In genomic region chr10:3197354-3198003, GRCh38 we compare ENCODE assay signal across 8 cellular contexts. TPM values are rescaled to one million over a fixed set of nuclear protein-coding genes. Genes with fewer than 3 reads are reported as not detected.
DNase-seq lines count a peak whose midpoint lies in the region; ATAC-seq lines count a peak whose summit lies in the region.

No MANE protein-coding gene starts in this region.

- H4K91ac ChIP-seq in mesenchymal stem cell (ENCODE audit: low read length), result no peak overlapping the region

- H3K14ac ChIP-seq in mesenchymal stem cell (ENCODE audit: low read length in 2 of 2), result no peak overlapping the region

- no peaks in the 10 kb centered on the region for H3K79me1 ChIP-seq in mesenchymal stem cell (replicated peaks; ENCODE audit: low read length, poor library complexity, severe bottlenecking)

- H3K4me1 ChIP-seq in duodenal mucosa (ENCODE audit: control insufficient read depth in 1 of 2, insufficient read depth in 2 of 2, low read length in 2 of 2), result peaks cover 0 to 11% of the 10 kb centered on the region in 2 donors
- peaks cover 23% of the 10 kb centered on the region for H3K4me1 ChIP-seq in mesenchymal stem cell (ENCODE audit: control insufficient read depth, insufficient read depth, low read depth, low read length)

- H2BK120ac ChIP-seq in mesenchymal stem cell (ENCODE audit: low read depth, low read length), result no peak overlapping the region

- DNase-seq in A172 (ENCODE audit: low spot score), result peak; percentile 93
- DNase-seq in NCI-H526 treated with DMSO at 0.1 percent for 48 hours (lab: John Stamatoyannopoulos, UW), result peak; percentile 12
- DNase-seq in activated CD4-positive, alpha-beta T cell treated with anti-CD3 and anti-CD28 coated beads, Interleukin-2, amount 50 U/mL, for 48 hours, result peak; percentile 81 to 87
- DNase-seq in mesenchymal stem cell, result peak; percentile 91
- DNase-seq in stimulated activated CD4-positive, alpha-beta T cell treated with anti-CD3 and anti-CD28 coated beads, TNF-alpha, amount 100 ng/mL, for 48 hours (ENCODE audit: low read depth in 3 of 3), result peak; percentile 69 to 79 (median 72)

- H3K27me3 ChIP-seq in duodenal mucosa (ENCODE audit: control insufficient read depth in 1 of 2, insufficient read depth in 2 of 2, low read length in 2 of 2) (peaks cover 10 to 16% of the 10 kb centered on the region in 2 donors), mesenchymal stem cell (ENCODE audit: control insufficient read depth in 1 of 2, insufficient read depth in 1 of 2, low read length in 2 of 2) (peaks cover 6 to 31% of the 10 kb centered on the region in 2 experiments)

- H3K36me3 ChIP-seq in duodenal mucosa (ENCODE audit: control insufficient read depth in 1 of 2, insufficient read depth in 2 of 2, low read length in 2 of 2), result no peaks in the 10 kb centered on the region
- peaks cover 0 to 2% of the 10 kb centered on the region in 2 experiments for H3K36me3 ChIP-seq in mesenchymal stem cell (ENCODE audit: control insufficient read depth in 1 of 2, insufficient read depth in 2 of 2, low read depth in 1 of 2, low read length in 2 of 2)

- ATAC-seq in GM18519 (IDR thresholded peaks at IDR 0.05; ENCODE audit: low FRiP score, unreplicated experiment), result peak; percentile 89
- ATAC-seq in HG03175 (IDR thresholded peaks at IDR 0.05; ENCODE audit: unreplicated experiment), result peak; percentile 75

- no peak overlapping the region for H2BK12ac ChIP-seq in mesenchymal stem cell (ENCODE audit: low read length in 2 of 2)

- 1% methylated on average over 24 of the region's 27 CpGs for WGBS in mesenchymal stem cell

- no peak overlapping the region for H2AFZ ChIP-seq in mesenchymal stem cell (ENCODE audit: low read depth, low read length)

- H3K9ac ChIP-seq in duodenal mucosa (ENCODE audit: low read depth in 1 of 2, low read length in 2 of 2) (peak overlapping the region in 1 of 2 donors; percentile 51), mesenchymal stem cell (ENCODE audit: low read length) (peak overlapping the region; percentile 70)

- H3K18ac ChIP-seq in mesenchymal stem cell (ENCODE audit: low read depth in 1 of 2, low read length in 2 of 2), result peak overlapping the region; percentile 53 to 70

- peak overlapping the region; percentile 71 for H2BK5ac ChIP-seq in mesenchymal stem cell (ENCODE audit: low read depth, low read length, poor library complexity, severe bottlenecking)

- no peak overlapping the region for H2BK15ac ChIP-seq in mesenchymal stem cell (ENCODE audit: low read depth, poor library complexity, severe bottlenecking)

- H3K27ac ChIP-seq in duodenal mucosa (ENCODE audit: low read depth, low read length) (no peak overlapping the region), mesenchymal stem cell (ENCODE audit: low read length, poor library complexity, severe bottlenecking) (peak overlapping the region; percentile 77)

- no peak overlapping the region for H3K23ac ChIP-seq in mesenchymal stem cell (ENCODE audit: low read length in 2 of 2)

- peak overlapping the region; percentile 46 for H3K4me2 ChIP-seq in mesenchymal stem cell (ENCODE audit: low read length, poor library complexity, severe bottlenecking)

- H3K4me3 ChIP-seq in duodenal mucosa (ENCODE audit: low read depth in 1 of 2, low read length in 2 of 2) (peak overlapping the region; percentile 44 to 59), mesenchymal stem cell (ENCODE audit: insufficient read depth in 1 of 2, low read depth in 1 of 2, low read length in 2 of 2) (peak overlapping the region in 1 of 2 experiments; percentile 73)

- H2AK5ac ChIP-seq in mesenchymal stem cell (ENCODE audit: low read length, severe bottlenecking), result no peak overlapping the region

- H4K8ac ChIP-seq in mesenchymal stem cell (ENCODE audit: low read length), result no peak overlapping the region

- no peaks in the 10 kb centered on the region for H3K9me3 ChIP-seq in duodenal mucosa (ENCODE audit: control insufficient read depth in 1 of 2, low read length in 2 of 2)
- H3K9me3 ChIP-seq in mesenchymal stem cell (ENCODE audit: control insufficient read depth, low read length), result no peaks in the 10 kb centered on the region

- no peak overlapping the region for H3K4ac ChIP-seq in mesenchymal stem cell (ENCODE audit: low read depth in 1 of 2, low read length in 2 of 2)

RNA-seq across cellular contexts. Expression of gene PITRM1, which starts 24.9 kb away (rescaled TPM):
- 99.5 and 105 TPM in 2 replicates for total RNA-seq in A172 (2014; rRNA removed; shearing (Covaris generic))
- 53.6 TPM for polyA plus RNA-seq in mesenchymal stem cell (2013, experiment 1 of 2)
- 50.9 TPM for polyA plus RNA-seq in mesenchymal stem cell (2013, experiment 2 of 2)

Comparison
In these comparisons a context has a peak if more than half of its experiments do, and no peak if none do; other contexts are left out.
1. DNase-seq: peak in every context shown above with its lines; median percentile 93 in A172; 91 in mesenchymal stem cell; 84 in activated CD4-positive, alpha-beta T cell treated with anti-CD3 and anti-CD28 coated beads, Interleukin-2, amount 50 U/mL, for 48 hours; 72 in stimulated activated CD4-positive, alpha-beta T cell treated with anti-CD3 and anti-CD28 coated beads, TNF-alpha, amount 100 ng/mL, for 48 hours; 12 in NCI-H526 treated with DMSO at 0.1 percent for 48 hours.